ENCODE assay signal across 28 cellular contexts in the genomic region with DNA sequence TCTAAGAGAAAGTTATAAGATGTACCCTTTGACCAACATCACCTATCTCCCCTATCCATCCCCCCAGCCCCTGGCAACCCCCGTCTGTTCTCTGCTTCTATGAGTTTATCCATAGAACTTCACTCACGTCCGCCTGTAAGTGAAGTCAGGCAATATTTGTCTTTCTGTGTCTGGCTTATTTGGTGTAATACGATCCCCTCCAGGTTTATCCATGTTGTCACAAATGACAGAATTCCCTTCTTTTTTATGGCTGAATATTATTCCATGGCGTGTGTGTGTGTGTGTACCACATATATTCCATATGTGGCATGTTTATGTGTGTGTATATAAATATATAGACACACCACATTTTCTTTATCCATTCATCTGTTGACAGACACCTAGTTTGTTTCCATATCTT.
"Had no signal": no experiment of that assay in that cellular context is flagged by ENCODE, and none has a peak within 500 bp of the region (broad histone marks: within the 10 kb centered on the region; RNA-seq: fewer than 3 reads in every experiment).

No MANE protein-coding gene starts in this region.

- H3K27ac ChIP-seq: neutrophil, pancreas, psoas muscle, spleen, suprapubic skin, testis, tibial artery, transverse colon, upper lobe of right lung, uterus had no signal

- DNase-seq: naive thymus-derived CD8-positive, alpha-beta T cell; nephron progenitor cell; nucleus accumbens; pancreas; psoas muscle; right cardiac atrium; spleen; stimulated activated CD4-positive, alpha-beta T cell treated with anti-CD3 and anti-CD28 coated beads, Interleukin-12 subunit alpha, Interleukin-12 subunit beta, amount 100 ng/mL, for 4 hours; stimulated activated CD4-positive, alpha-beta T cell treated with anti-CD3 and anti-CD28 coated beads, Interleukin-1b, Interleukin-23, amount 100 ng/mL, for 48 hours; stimulated activated CD4-positive, alpha-beta T cell treated with anti-CD3 and anti-CD28 coated beads, Interleukin-4, amount 100 ng/mL, for 1 hour; stimulated activated CD4-positive, alpha-beta T cell treated with anti-CD3 and anti-CD28 coated beads, Interleukin-4, amount 100 ng/mL, for 4 hours; stimulated activated CD8-positive, alpha-beta memory T cell treated with anti-CD3 and anti-CD28 coated beads, Interleukin-4, amount 100 ng/mL, for 48 hours; stimulated activated naive CD4-positive, alpha-beta T cell; stimulated activated naive CD8-positive, alpha-beta T cell treated with anti-CD3 and anti-CD28 coated beads, Interleukin-15, amount 100 ng/mL, for 72 hours; stimulated activated naive CD8-positive, alpha-beta T cell treated with anti-CD3 and anti-CD28 coated beads, Interleukin-15, Interleukin-2, amounts not matched to agents 100 U/mL and 50 U/mL, for 24 hours; substantia nigra; testis; tibial artery; transverse colon; upper lobe of right lung; uterus had no signal

- ATAC-seq: naive thymus-derived CD8-positive, alpha-beta T cell; natural killer cell treated with Interleukin-12 subunit alpha and Interleukin-12 subunit beta and Interleukin-15 and Interleukin-18, amount 100 ng/mL, for 72 hours; pancreas; right cardiac atrium; sciatic nerve; stimulated activated memory B cell treated with anti-CD40 and anti-IgM and Interleukin-4, amounts not matched to agents 10 μg/mL and 1 μg/mL and 100 μg/mL, for 72 hours; stimulated activated naive CD8-positive, alpha-beta T cell treated with anti-CD3 and anti-CD28 coated beads, Interleukin-15, amount 100 ng/mL, for 72 hours; stimulated activated naive CD8-positive, alpha-beta T cell treated with anti-CD3 and anti-CD28 coated beads, Interleukin-15, Interleukin-2, amounts not matched to agents 100 U/mL and 50 U/mL, for 24 hours; upper lobe of right lung had no signal

- FAIRE-seq: pancreas had no signal

- H3K4me3 ChIP-seq: pancreas, psoas muscle, skin epidermis, smooth muscle cell, spleen, suprapubic skin, testis, tibial artery, transverse colon, upper lobe of right lung, uterus had no signal

- H3K27me3 ChIP-seq: neutrophil, pancreas, spleen, suprapubic skin, testis, tibial artery, transverse colon, upper lobe of right lung, uterus had no signal

- H3K9me3 ChIP-seq: neutrophil, pancreas, psoas muscle, spleen, suprapubic skin, testis, tibial artery, transverse colon, upper lobe of right lung, uterus had no signal

- H3K4me2 ChIP-seq: smooth muscle cell had no signal

- H3K36me3 ChIP-seq: neutrophil, pancreas, suprapubic skin, tibial artery, transverse colon, upper lobe of right lung, uterus had no signal

- H3K4me1 ChIP-seq: pancreas, psoas muscle, suprapubic skin, testis, tibial artery, transverse colon, upper lobe of right lung, uterus had no signal
